Comparison of ENCODE assay signal across 1 cellular context in the genomic region with DNA sequence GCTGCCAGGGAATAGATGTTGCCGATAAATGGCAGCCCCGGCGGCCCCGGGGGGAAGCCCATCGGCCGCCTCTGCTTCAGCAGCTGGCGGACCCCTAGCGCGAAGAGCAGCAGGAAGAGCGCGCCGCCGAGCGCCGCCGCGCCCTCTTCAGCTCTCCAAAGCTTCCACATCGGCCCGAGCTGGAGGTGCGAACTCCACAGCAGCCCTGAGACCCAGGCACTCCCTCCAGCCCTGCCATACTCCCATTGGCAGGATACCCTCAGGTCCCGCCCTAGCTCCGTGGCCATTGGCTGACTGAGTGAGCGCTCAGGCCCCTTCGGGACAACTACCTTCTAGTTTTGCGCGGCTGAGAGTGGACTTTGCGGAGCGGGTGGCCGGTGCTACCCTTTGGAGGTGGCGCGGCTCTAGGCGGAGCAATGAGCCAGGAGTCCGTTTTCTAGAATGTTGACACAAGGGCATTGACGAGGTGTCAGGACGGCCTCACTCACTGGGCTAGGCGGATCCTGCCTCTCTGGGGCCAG.
TF ChIP-seq lines count a peak whose summit lies in the region.

Gene CYP2R1, minus strand, starts transcription at position 196 of the 521 bp plus-strand sequence. Its CDS starts 26 bp downstream, at position 170.

TF ChIP-seq in K562, 482 proteins besides CTCF, POLR2A, EP300 and RAD21 (continued from another document and continues in another):
- no peak for TF ChIP-seq DEAF1 (CRISPR knock-in tag; IDR thresholded peaks at IDR 0.05)
- peak; percentile 86 for TF ChIP-seq MEIS2 (IDR thresholded peaks at IDR 0.05; ENCODE audit: partially characterized antibody)
- no peak for TF ChIP-seq ARID2 (IDR thresholded peaks at IDR 0.05)
- no peak for TF ChIP-seq SREBF2 (CRISPR knock-in tag; IDR thresholded peaks at IDR 0.05)
- no peak; the same call in 1 of the 2 replicates for TF ChIP-seq ZNF584 (CRISPR knock-in tag; IDR thresholded peaks at IDR 0.05; ENCODE audit: low read depth)
- 0 out of 2 replicates have a peak, but pooled peaks have one; percentile 46 for TF ChIP-seq ZNF175 (CRISPR knock-in tag; IDR thresholded peaks at IDR 0.05; ENCODE audit: low read depth)
- TF ChIP-seq POLR2H (tag; IDR thresholded peaks at IDR 0.05; ENCODE audit: low read depth): 0 out of 2 replicates have a peak, but pooled peaks have one; percentile 56
- TF ChIP-seq E2F8 (IDR thresholded peaks at IDR 0.05; ENCODE audit: low read depth, partially characterized antibody): peak; percentile 36
- TF ChIP-seq CREB1 (IDR thresholded peaks at IDR 0.05): peak; percentile 36
- TF ChIP-seq CREB1 (CRISPR knock-in tag; IDR thresholded peaks at IDR 0.05): no peak; the same call in 1 of the 2 replicates
- no peak for TF ChIP-seq ESRRB (CRISPR knock-in tag; IDR thresholded peaks at IDR 0.05; ENCODE audit: borderline replicate concordance)
- TF ChIP-seq FUS (optimal IDR thresholded peaks at IDR 0.05; ENCODE audit: low read depth, low read length): no peak
- TF ChIP-seq NFXL1 (CRISPR knock-in tag; IDR thresholded peaks at IDR 0.05): no peak
- no peak for TF ChIP-seq NR2C2 (CRISPR knock-in tag; IDR thresholded peaks at IDR 0.05)
- TF ChIP-seq NR2C2 (tag; IDR thresholded peaks at IDR 0.05): peak; percentile 42; the same call in 1 of the 2 replicates
- 0 out of 2 replicates have a peak, but pooled peaks have one; percentile 33 for TF ChIP-seq ZNF24 (IDR thresholded peaks at IDR 0.05)
- TF ChIP-seq GATA2 (CRISPR knock-in tag; IDR thresholded peaks at IDR 0.05): no peak
- no peak for TF ChIP-seq DIDO1 (tag; IDR thresholded peaks at IDR 0.05; ENCODE audit: low read depth)
- peak; percentile 88 for TF ChIP-seq NFYB (IDR thresholded peaks at IDR 0.05; ENCODE audit: extremely low read depth, insufficient read length)
- no peak for TF ChIP-seq SRSF7 (optimal IDR thresholded peaks at IDR 0.05; ENCODE audit: low read depth, low read length)
- TF ChIP-seq HCFC1 (IDR thresholded peaks at IDR 0.05; ENCODE audit: low read depth, low read length): peak; percentile 16; the same call in 1 of the 2 replicates
- TF ChIP-seq HES1 (IDR thresholded peaks at IDR 0.05; ENCODE audit: low read depth): no peak
- 0 out of 4 replicates have a peak, but pooled peaks of 1 of the 2 experiments have one; percentile 32 for TF ChIP-seq SRF (CRISPR knock-in tag; IDR thresholded peaks at IDR 0.05)
- TF ChIP-seq YY1 (IDR thresholded peaks at IDR 0.05; ENCODE audit: borderline replicate concordance in 1 of 3, control insufficient read depth in 1 of 3, extremely low read depth in 1 of 3, insufficient read depth in 3 of 3, insufficient read length in 1 of 3, insufficient replicate concordance in 2 of 3, low read depth in 1 of 3, low read length in 2 of 3): peak in 2 of 3 experiments; percentile 37 to 47
- TF ChIP-seq, protein P1, sequence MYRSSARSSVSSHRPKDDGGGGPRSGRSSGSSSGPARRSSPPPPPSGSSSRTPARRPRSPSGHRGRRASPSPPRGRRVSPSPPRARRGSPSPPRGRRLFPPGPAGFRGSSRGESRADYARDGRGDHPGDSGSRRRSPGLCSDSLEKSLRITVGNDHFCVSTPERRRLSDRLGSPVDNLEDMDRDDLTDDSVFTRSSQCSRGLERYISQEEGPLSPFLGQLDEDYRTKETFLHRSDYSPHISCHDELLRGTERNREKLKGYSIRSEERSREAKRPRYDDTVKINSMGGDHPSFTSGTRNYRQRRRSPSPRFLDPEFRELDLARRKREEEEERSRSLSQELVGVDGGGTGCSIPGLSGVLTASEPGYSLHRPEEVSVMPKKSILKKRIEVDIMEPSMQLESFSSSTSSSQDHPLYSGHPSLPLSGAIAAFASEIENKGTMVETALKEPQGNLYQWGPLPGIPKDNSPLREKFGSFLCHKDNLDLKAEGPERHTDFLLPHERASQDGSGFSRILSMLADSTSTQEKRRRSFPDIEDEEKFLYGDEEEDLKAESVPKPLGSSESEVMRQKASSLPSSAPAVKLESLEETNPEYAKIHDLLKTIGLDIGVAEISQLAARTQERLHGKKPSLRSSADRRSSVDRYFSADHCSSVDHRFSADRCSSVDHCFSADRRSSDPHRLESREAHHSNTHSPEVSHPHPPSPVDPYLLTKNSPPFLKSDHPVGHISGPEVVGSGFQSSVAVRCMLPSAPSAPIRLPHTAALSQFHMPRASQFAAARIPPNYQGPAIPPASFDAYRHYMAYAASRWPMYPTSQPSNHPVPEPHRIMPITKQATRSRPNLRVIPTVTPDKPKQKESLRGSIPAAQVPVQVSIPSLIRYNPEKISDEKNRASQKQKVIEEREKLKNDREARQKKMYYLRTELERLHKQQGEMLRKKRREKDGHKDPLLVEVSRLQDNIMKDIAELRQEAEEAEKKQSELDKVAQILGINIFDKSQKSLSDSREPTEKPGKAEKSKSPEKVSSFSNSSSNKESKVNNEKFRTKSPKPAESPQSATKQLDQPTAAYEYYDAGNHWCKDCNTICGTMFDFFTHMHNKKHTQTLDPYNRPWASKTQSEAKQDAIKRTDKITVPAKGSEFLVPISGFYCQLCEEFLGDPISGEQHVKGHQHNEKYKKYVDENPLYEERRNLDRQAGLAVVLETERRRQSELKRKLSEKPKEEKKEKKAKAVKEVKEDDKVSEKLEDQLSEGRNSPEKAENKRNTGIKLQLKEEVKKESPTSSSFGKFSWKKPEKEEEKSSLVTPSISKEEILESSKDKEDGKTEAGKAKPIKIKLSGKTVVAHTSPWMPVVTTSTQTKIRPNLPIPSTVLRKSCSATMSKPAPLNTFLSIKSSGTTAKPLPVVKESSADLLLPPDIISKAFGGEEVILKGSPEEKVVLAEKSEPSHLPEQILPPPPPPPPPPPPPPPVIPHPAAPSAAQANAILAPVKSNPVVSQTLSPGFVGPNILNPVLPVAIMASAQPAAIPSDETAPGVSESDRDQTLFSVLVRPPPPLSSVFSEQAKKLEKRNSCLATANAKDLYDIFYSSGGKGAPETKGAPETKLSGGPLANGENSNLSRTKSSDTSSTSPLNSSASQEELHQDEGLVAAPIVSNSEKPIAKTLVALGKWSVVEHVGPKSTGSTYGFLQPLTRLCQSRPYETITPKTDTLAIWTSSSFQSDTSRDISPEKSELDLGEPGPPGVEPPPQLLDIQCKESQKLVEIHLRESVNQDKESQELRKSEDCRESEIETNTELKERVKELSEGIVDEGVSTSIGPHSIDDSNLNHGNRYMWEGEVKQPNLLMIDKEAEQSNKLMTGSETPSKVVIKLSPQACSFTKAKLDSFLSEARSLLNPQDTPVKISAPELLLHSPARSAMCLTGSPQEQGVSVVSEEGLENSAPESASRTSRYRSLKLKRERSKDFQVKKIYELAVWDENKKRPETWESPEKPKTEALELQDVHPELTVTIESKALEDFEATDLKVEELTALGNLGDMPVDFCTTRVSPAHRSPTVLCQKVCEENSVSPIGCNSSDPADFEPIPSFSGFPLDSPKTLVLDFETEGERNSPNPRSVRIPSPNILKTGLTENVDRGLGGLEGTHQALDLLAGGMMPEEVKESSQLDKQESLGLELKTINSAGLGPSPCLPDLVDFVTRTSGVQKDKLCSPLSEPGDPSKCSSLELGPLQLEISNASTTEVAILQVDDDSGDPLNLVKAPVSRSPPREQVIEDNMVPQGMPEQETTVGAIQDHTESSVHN (IDR thresholded peaks at IDR 0.05; ENCODE audit: borderline replicate concordance in 1 of 2, low read depth in 1 of 2): 0 out of 4 replicates have a peak, but pooled peaks of 1 of the 2 experiments have one; percentile 14
- peak; percentile 54 for TF ChIP-seq FOXJ2 (tag; IDR thresholded peaks at IDR 0.05)
- no peak for TF ChIP-seq CTCFL (IDR thresholded peaks at IDR 0.05; ENCODE audit: borderline replicate concordance, insufficient read depth, low read depth, low read length, poor library complexity, severe bottlenecking)
- TF ChIP-seq PHF21A (IDR thresholded peaks at IDR 0.05; ENCODE audit: borderline replicate concordance, low read depth): peak; percentile 94; the same call in 1 of the 2 replicates
- TF ChIP-seq CTBP1 (IDR thresholded peaks at IDR 0.05; ENCODE audit: borderline replicate concordance): peak; percentile 78; the same call in 1 of the 2 replicates
- TF ChIP-seq NEUROD1 (IDR thresholded peaks at IDR 0.05; ENCODE audit: borderline replicate concordance, low read depth, low read length, partially characterized antibody): peak; percentile 99
- TF ChIP-seq PHB (CRISPR knock-in tag; IDR thresholded peaks at IDR 0.05): no peak
- TF ChIP-seq, protein P2, sequence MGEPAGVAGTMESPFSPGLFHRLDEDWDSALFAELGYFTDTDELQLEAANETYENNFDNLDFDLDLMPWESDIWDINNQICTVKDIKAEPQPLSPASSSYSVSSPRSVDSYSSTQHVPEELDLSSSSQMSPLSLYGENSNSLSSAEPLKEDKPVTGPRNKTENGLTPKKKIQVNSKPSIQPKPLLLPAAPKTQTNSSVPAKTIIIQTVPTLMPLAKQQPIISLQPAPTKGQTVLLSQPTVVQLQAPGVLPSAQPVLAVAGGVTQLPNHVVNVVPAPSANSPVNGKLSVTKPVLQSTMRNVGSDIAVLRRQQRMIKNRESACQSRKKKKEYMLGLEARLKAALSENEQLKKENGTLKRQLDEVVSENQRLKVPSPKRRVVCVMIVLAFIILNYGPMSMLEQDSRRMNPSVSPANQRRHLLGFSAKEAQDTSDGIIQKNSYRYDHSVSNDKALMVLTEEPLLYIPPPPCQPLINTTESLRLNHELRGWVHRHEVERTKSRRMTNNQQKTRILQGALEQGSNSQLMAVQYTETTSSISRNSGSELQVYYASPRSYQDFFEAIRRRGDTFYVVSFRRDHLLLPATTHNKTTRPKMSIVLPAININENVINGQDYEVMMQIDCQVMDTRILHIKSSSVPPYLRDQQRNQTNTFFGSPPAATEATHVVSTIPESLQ (CRISPR knock-in tag; IDR thresholded peaks at IDR 0.05): peak; percentile 50; the same call in 1 of the 2 replicates
- TF ChIP-seq, protein P3, sequence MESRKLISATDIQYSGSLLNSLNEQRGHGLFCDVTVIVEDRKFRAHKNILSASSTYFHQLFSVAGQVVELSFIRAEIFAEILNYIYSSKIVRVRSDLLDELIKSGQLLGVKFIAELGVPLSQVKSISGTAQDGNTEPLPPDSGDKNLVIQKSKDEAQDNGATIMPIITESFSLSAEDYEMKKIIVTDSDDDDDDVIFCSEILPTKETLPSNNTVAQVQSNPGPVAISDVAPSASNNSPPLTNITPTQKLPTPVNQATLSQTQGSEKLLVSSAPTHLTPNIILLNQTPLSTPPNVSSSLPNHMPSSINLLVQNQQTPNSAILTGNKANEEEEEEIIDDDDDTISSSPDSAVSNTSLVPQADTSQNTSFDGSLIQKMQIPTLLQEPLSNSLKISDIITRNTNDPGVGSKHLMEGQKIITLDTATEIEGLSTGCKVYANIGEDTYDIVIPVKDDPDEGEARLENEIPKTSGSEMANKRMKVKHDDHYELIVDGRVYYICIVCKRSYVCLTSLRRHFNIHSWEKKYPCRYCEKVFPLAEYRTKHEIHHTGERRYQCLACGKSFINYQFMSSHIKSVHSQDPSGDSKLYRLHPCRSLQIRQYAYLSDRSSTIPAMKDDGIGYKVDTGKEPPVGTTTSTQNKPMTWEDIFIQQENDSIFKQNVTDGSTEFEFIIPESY (CRISPR knock-in tag; IDR thresholded peaks at IDR 0.05): 0 out of 2 replicates have a peak, but pooled peaks have one; percentile 39
- TF ChIP-seq GABPA (tag; conservative IDR thresholded peaks at IDR 0.05; ENCODE audit: low read depth): peak; percentile 53; the same call in 1 of the 2 replicates
- TF ChIP-seq U2AF2 (optimal IDR thresholded peaks at IDR 0.05; ENCODE audit: low read depth, low read length): no peak
- TF ChIP-seq TBL1XR1 (IDR thresholded peaks at IDR 0.05; ENCODE audit: low read length in 2 of 2): peak in 1 of 2 experiments; percentile 16; a peak in 1 of 4 replicates
